Comparison of ENCODE assay signal across 22 cellular contexts in genomic region chr2:85156141-85156540, GRCh38. TPM values are rescaled to one million over a fixed set of nuclear protein-coding genes. Genes with fewer than 3 reads are reported as not detected.
DNase-seq lines count a peak whose midpoint lies in the region; ATAC-seq and TF ChIP-seq lines count a peak whose summit lies in the region.
"Had no signal": no experiment of that assay in that cellular context is flagged by ENCODE, and none has a peak within 500 bp of the region (broad histone marks: within the 10 kb centered on the region; RNA-seq: fewer than 3 reads in every experiment).

No MANE protein-coding gene starts in this region.

- WGBS in stomach, 5 donors: 64 to 78% (median 72%) methylated on average over 8 of the region's 8 CpGs

- no peak for TF ChIP-seq POLR2A in stomach (IDR thresholded peaks at IDR 0.05)

- no peaks in the 10 kb centered on the region for H3K9me3 ChIP-seq in stomach
- H3K9me3 ChIP-seq: pancreas had no signal

- no peak for ATAC-seq in WTC11
- no peak for ATAC-seq in HG02938 (IDR thresholded peaks at IDR 0.05; ENCODE audit: unreplicated experiment)
- ATAC-seq: activated T-cell treated with anti-CD3 and anti-CD28 coated beads, Interleukin-2, amount 50 U/mL, for 72 hours; pancreas had no signal

- H3K9me3 Mint-ChIP-seq in WTC11 (no peaks in the 10 kb centered on the region), mesothelial cell of epicardium (no peaks in the 10 kb centered on the region)
- H3K9me3 Mint-ChIP-seq: activated T-cell treated with anti-CD3 and anti-CD28 coated beads, Interleukin-2, amount 50 U/mL, for 72 hours; dendritic cell treated with granulocyte-macrophage colony-stimulating factor and Interleukin-4, amounts not matched to agents 40 ng/mL and 50 ng/mL, for 4 days had no signal

- H3K36me3 ChIP-seq in stomach: no peaks in the 10 kb centered on the region
- H3K36me3 ChIP-seq: brain microvascular endothelial cell, pancreas had no signal

- CTCF ChIA-PET in WTC11 (lab: Charles Lee): interaction anchor here (1.2 to 1.6 kb wide), 3 partner anchors 87 to 230 kb away, joined by 3 to 4 read pairs (median 3); no protein-coding TSS in a partner anchor

- TF ChIP-seq EP300 in stomach (IDR thresholded peaks at IDR 0.05): no peak

- peaks cover 79% of the 10 kb centered on the region for H3K4me1 Mint-ChIP-seq in WTC11
- peaks cover 47% of the 10 kb centered on the region for H3K4me1 Mint-ChIP-seq in mesothelial cell of epicardium

- TF ChIP-seq CTCF in AG10803 (conservative IDR thresholded peaks at IDR 0.05; ENCODE audit: low read length) (no peak), WTC11 (IDR thresholded peaks at IDR 0.05) (no peak), epithelial cell of proximal tubule (conservative IDR thresholded peaks at IDR 0.05; ENCODE audit: low read depth, low read length) (no peak), mesothelial cell of epicardium (IDR thresholded peaks at IDR 0.05; ENCODE audit: unreplicated experiment) (no peak), stomach (IDR thresholded peaks at IDR 0.05) (no peak)

- intact Hi-C loops in stomach (cut with DNase I; ENCODE audit: low total_unique reads): no loop called here

- H3K4me3 Mint-ChIP-seq in WTC11: no peak overlapping the region
- H3K4me3 Mint-ChIP-seq in mesothelial cell of epicardium: no peak overlapping the region
- H3K4me3 Mint-ChIP-seq: activated T-cell treated with anti-CD3 and anti-CD28 coated beads, Interleukin-2, amount 50 U/mL, for 72 hours; dendritic cell treated with granulocyte-macrophage colony-stimulating factor and Interleukin-4, amounts not matched to agents 40 ng/mL and 50 ng/mL, for 4 days had no signal

- H3K27me3 Mint-ChIP-seq in WTC11 (ENCODE audit: low read depth) (no peaks in the 10 kb centered on the region), mesothelial cell of epicardium (ENCODE audit: low read depth) (no peaks in the 10 kb centered on the region)

- H3K27ac ChIP-seq in stomach: no peak overlapping the region
- H3K27ac ChIP-seq: brain microvascular endothelial cell, pancreas, skin epidermis had no signal

- no peak overlapping the region for H3K4me3 ChIP-seq in AG10803 (ENCODE audit: low read length)
- no peak overlapping the region for H3K4me3 ChIP-seq in epithelial cell of proximal tubule (ENCODE audit: low read depth, low read length)
- no peak overlapping the region for H3K4me3 ChIP-seq in stomach
- H3K4me3 ChIP-seq: pancreas, skin epidermis had no signal

- H3K27ac Mint-ChIP-seq in WTC11: peak overlapping the region; percentile 92
- H3K27ac Mint-ChIP-seq in mesothelial cell of epicardium: peak overlapping the region; percentile 81
- H3K27ac Mint-ChIP-seq: activated T-cell treated with anti-CD3 and anti-CD28 coated beads, Interleukin-2, amount 50 U/mL, for 72 hours; dendritic cell treated with granulocyte-macrophage colony-stimulating factor and Interleukin-4, amounts not matched to agents 40 ng/mL and 50 ng/mL, for 4 days had no signal

- H3K36me3 Mint-ChIP-seq in WTC11 (peaks cover 25% of the 10 kb centered on the region), mesothelial cell of epicardium (no peaks in the 10 kb centered on the region)

- POLR2A ChIA-PET in WTC11 (lab: Charles Lee): interaction anchor here (0.6 kb wide), 2 partner anchors 10 to 58 kb away, joined by 3 to 4 read pairs; no protein-coding TSS in a partner anchor

- peaks cover 9 to 61% (median 27%) of the 10 kb centered on the region in 4 donors for H3K4me1 ChIP-seq in stomach

- DNase-seq in AG10803 (ENCODE audit: low read depth) (peak; percentile 18), WTC11 (ENCODE audit: low spot score) (no peak), epithelial cell of proximal tubule (ENCODE audit: low read depth) (peak; percentile 41), mesothelial cell of epicardium (ENCODE audit: low spot score in 2 of 2, unreplicated experiment in 2 of 2) (no peak), epidermal melanocyte (ENCODE audit: insufficient read length, low spot score) (no peak), stomach (no peak), COLO668 (lab: John Stamatoyannopoulos, UW; ENCODE audit: unreplicated experiment) (no peak)
- DNase-seq: activated CD4-positive, alpha-beta T cell treated with anti-CD3 and anti-CD28 coated beads for 1 hour; activated CD8-positive, alpha-beta memory T cell treated with anti-CD3 and anti-CD28 coated beads for 24 hours; activated naive CD4-positive, alpha-beta T cell treated with anti-CD3 and anti-CD28 coated beads, Interleukin-2, amount 50 U/mL, for 16 hours; activated T-cell treated with anti-CD3 and anti-CD28 coated beads, Interleukin-2, amount 50 U/mL, for 72 hours; brain microvascular endothelial cell; C1 segment of cervical spinal cord; head of caudate nucleus; MM.1S; NCI-H1694; NK-92 treated with Interleukin-12 subunit alpha and Interleukin-12 subunit beta, amount 100 ng/mL, for 24 hours; pancreas; stimulated activated CD4-positive, alpha-beta T cell treated with anti-CD3 and anti-CD28 coated beads, Interleukin-4, amount 100 ng/mL, for 4 hours had no signal

- no peaks in the 10 kb centered on the region for H3K27me3 ChIP-seq in stomach
- H3K27me3 ChIP-seq: brain microvascular endothelial cell, pancreas had no signal

TF ChIP-seq in WTC11, 78 proteins besides CTCF, POLR2A, EP300 and RAD21:
- TF ChIP-seq NR1H2 (CRISPR knock-in tag; IDR thresholded peaks at IDR 0.05) (no peak), E2F1 (CRISPR knock-in tag; IDR thresholded peaks at IDR 0.05) (no peak), NR2C2 (CRISPR knock-in tag; IDR thresholded peaks at IDR 0.05) (no peak), KAT7 (CRISPR knock-in tag; IDR thresholded peaks at IDR 0.05; ENCODE audit: borderline replicate concordance) (no peak), ZNF263 (CRISPR knock-in tag; IDR thresholded peaks at IDR 0.05; ENCODE audit: low read depth) (no peak), CREM (CRISPR knock-in tag; IDR thresholded peaks at IDR 0.05) (no peak), ELF4 (CRISPR knock-in tag; IDR thresholded peaks at IDR 0.05; ENCODE audit: low read depth) (no peak), ESRRA (CRISPR knock-in tag; IDR thresholded peaks at IDR 0.05; ENCODE audit: borderline replicate concordance) (no peak), JUN (CRISPR knock-in tag; IDR thresholded peaks at IDR 0.05) (no peak), FOXK1 (CRISPR knock-in tag; IDR thresholded peaks at IDR 0.05) (no peak), ARID4B (CRISPR knock-in tag; IDR thresholded peaks at IDR 0.05; ENCODE audit: borderline replicate concordance) (no peak)
- TF ChIP-seq, protein P1, sequence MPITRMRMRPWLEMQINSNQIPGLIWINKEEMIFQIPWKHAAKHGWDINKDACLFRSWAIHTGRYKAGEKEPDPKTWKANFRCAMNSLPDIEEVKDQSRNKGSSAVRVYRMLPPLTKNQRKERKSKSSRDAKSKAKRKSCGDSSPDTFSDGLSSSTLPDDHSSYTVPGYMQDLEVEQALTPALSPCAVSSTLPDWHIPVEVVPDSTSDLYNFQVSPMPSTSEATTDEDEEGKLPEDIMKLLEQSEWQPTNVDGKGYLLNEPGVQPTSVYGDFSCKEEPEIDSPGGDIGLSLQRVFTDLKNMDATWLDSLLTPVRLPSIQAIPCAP (CRISPR knock-in tag; IDR thresholded peaks at IDR 0.05): no peak
TF ChIP-seq in WTC11: peak in this region for 0.

RNA-seq across cellular contexts. Expression of gene TCF7L1, which starts 22.9 kb away (rescaled TPM):
- 104 to 108 TPM (median 106 TPM) in 3 replicates for total RNA-seq in WTC11 (2021)
- 1.1 and 1.4 TPM in 2 replicates for total RNA-seq in epithelial cell of proximal tubule
- 44.4 to 48.3 TPM (median 45.7 TPM) in 3 replicates for total RNA-seq in mesothelial cell of epicardium
- 1 to 10 TPM in 3 of 5 donors, under 1 TPM in 1, not detected in 1; 0.45 to 8.3 (median 4.1) TPM for total RNA-seq in stomach
- polyA plus RNA-seq in stomach: 1 to 10 TPM; 4.3 to 5.6 (median 4.9) TPM

Comparison
In these comparisons a context has a peak if more than half of its experiments do, and no peak if none do; other contexts are left out.
1. DNase-seq: peak in AG10803 (single experiment) and epithelial cell of proximal tubule (single experiment); none in WTC11 (single experiment), mesothelial cell of epicardium (0 of 2), epidermal melanocyte (single experiment), stomach (single experiment) and COLO668 (single experiment).